Comparison of ENCODE assay signal across 1 cellular context in the genomic region with DNA sequence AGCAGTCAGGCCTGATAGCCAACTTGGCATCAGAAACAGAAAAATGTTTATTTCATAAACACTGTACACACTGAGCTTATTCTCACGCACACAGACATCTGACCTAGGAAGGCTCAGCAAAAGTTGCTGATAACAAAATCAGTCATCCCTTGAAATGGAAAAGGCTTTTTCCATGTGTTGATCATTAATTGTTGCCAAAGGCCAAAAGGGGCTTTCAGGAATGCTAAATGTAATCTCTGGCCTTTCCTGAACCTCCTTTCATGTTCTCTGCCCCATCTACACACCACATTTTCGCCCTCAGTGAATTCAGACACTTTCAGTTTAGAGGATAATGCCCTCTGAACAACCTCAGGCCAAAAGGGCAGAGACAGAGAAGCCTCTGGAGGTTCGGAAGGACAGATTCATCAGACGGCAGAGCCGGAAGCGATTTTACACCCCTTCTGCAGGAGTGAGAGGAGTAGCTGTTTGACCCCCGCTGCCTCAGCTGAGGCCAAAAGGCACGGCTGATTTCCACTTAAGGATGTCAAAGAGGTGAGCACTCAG.
TF ChIP-seq lines count a peak whose summit lies in the region.

No MANE protein-coding gene starts in this region.

TF ChIP-seq in H1, 55 proteins besides CTCF, POLR2A, EP300 and RAD21:
- TF ChIP-seq, protein P1, sequence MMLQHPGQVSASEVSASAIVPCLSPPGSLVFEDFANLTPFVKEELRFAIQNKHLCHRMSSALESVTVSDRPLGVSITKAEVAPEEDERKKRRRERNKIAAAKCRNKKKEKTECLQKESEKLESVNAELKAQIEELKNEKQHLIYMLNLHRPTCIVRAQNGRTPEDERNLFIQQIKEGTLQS (IDR thresholded peaks at IDR 0.05; ENCODE audit: insufficient read depth, low read depth, low read length) = no peak
- TF ChIP-seq TCF12 (IDR thresholded peaks at IDR 0.05; ENCODE audit: low read depth, low read length) (no peak), CBX8 (IDR thresholded peaks at IDR 0.05; ENCODE audit: borderline replicate concordance, low read depth, low read length) (no peak), SUZ12 (IDR thresholded peaks at IDR 0.05; ENCODE audit: low read length) (no peak), SIN3A (conservative IDR thresholded peaks at IDR 0.05 in 1 of 2, IDR thresholded peaks at IDR 0.05 in 1 of 2; ENCODE audit: low read depth in 1 of 2, low read length in 2 of 2) (no peak), TBP (IDR thresholded peaks at IDR 0.05; ENCODE audit: low read depth, low read length) (no peak), SP1 (IDR thresholded peaks at IDR 0.05; ENCODE audit: low read depth, low read length) (no peak), NRF1 (IDR thresholded peaks at IDR 0.05; ENCODE audit: low read depth, low read length) (no peak), JUN (IDR thresholded peaks at IDR 0.05; ENCODE audit: low read depth, low read length) (no peak), RBBP5 (IDR thresholded peaks at IDR 0.05; ENCODE audit: borderline replicate concordance, low read depth, low read length) (no peak), POLR2AphosphoS5 (IDR thresholded peaks at IDR 0.05; ENCODE audit: low read depth, low read length) (no peak), TAF1 (IDR thresholded peaks at IDR 0.05; ENCODE audit: low read depth, low read length) (no peak), CBX5 (IDR thresholded peaks at IDR 0.05; ENCODE audit: low read depth, low read length) (no peak), SP2 (IDR thresholded peaks at IDR 0.05; ENCODE audit: low read length) (no peak), NANOG (IDR thresholded peaks at IDR 0.05; ENCODE audit: insufficient read depth, low read depth, low read length, poor library complexity, severe bottlenecking) (no peak), KDM5A (IDR thresholded peaks at IDR 0.05; ENCODE audit: low read length) (no peak)
- TF ChIP-seq, protein P2, sequence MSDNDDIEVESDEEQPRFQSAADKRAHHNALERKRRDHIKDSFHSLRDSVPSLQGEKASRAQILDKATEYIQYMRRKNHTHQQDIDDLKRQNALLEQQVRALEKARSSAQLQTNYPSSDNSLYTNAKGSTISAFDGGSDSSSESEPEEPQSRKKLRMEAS (IDR thresholded peaks at IDR 0.05) = no peak
- TF ChIP-seq, protein P3, sequence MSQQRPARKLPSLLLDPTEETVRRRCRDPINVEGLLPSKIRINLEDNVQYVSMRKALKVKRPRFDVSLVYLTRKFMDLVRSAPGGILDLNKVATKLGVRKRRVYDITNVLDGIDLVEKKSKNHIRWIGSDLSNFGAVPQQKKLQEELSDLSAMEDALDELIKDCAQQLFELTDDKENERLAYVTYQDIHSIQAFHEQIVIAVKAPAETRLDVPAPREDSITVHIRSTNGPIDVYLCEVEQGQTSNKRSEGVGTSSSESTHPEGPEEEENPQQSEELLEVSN (IDR thresholded peaks at IDR 0.05) = no peak
- TF ChIP-seq, protein P4, sequence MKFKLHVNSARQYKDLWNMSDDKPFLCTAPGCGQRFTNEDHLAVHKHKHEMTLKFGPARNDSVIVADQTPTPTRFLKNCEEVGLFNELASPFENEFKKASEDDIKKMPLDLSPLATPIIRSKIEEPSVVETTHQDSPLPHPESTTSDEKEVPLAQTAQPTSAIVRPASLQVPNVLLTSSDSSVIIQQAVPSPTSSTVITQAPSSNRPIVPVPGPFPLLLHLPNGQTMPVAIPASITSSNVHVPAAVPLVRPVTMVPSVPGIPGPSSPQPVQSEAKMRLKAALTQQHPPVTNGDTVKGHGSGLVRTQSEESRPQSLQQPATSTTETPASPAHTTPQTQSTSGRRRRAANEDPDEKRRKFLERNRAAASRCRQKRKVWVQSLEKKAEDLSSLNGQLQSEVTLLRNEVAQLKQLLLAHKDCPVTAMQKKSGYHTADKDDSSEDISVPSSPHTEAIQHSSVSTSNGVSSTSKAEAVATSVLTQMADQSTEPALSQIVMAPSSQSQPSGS (IDR thresholded peaks at IDR 0.05; ENCODE audit: low read length) = no peak
